In the genomic region with DNA sequence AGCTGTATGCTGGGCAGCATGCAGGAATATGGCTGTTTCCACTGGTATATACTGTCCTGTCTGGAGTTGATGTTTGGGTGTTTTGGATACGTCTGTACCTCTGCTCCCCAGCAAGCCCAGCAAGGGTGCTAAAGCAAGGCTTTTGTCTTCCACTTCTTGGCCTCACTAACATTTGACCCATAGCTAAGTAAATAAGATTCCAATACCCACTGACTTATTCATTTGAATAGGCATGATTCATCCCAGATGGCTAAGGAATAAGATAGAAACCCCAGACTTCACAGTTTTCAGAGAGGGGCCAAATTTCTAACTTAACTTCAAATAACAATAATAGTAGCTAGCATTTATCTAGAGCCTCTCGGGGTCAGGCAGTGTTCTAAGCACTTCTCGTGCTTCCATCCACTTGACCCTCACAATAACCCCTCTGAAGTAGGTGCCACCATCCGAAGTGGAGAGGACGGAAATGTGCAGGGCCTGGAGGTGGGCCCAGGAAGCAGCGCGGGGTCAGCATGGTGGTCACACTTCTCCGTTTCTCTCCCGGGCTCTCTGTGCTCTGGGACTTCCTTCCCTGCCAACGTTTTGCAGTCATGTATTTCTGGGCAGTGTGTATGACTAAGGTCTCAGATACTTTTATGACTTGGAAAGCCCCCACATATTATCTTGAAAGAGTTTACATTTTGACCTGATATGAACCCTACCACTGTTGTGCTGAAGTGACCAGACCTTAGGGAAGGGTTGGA, we compare ENCODE assay signal across 1 cellular context.
TF ChIP-seq lines count a peak whose summit lies in the region.

No MANE protein-coding gene starts in this region.

TF ChIP-seq in SK-N-SH, 30 proteins besides CTCF, POLR2A, EP300 and RAD21 (continued from another document):
- no peak for TF ChIP-seq MEF2A (IDR thresholded peaks at IDR 0.05; ENCODE audit: borderline replicate concordance, low read depth)
- TF ChIP-seq RXRA (IDR thresholded peaks at IDR 0.05; ENCODE audit: borderline replicate concordance, low read depth) = peak; percentile 58; the same call in 1 of the 2 replicates
